14 cellular contexts compared by ENCODE assay signal in the genomic region with DNA sequence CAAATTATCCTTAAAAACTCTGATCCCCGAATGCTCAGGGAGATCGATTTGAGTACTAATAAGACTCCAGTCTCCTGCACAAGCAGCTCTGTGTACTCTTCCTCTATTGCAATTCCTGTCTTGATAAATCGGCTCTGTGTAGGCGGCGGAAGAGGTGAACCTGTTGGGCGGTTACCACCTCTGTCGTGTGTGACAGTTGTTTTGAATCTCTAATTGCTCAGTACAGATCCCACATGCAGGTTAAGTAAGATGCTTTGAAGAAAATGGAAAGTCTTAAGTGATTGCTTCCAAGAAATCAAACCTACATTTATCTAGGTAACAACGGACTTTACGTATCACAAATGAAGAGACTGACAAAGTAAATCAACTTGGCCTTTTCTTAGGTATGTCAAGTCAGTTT. TPM values are rescaled to one million over a fixed set of nuclear protein-coding genes. Genes with fewer than 3 reads are reported as not detected.
DNase-seq lines count a peak whose midpoint lies in the region; ATAC-seq and TF ChIP-seq lines count a peak whose summit lies in the region.
"Had no signal": no experiment of that assay in that cellular context is flagged by ENCODE, and none has a peak within 500 bp of the region (broad histone marks: within the 10 kb centered on the region; RNA-seq: fewer than 3 reads in every experiment).

No MANE protein-coding gene starts in this region.

- peak; percentile 91 to 93 for ATAC-seq in activated T-cell treated with anti-CD3 and anti-CD28 coated beads, Interleukin-2, amount 50 U/mL, for 4 hours
- ATAC-seq in memory B cell (ENCODE audit: low read depth) (no peak), GM21528 (IDR thresholded peaks at IDR 0.05; ENCODE audit: low FRiP score, unreplicated experiment) (no peak)
- ATAC-seq: left lobe of liver had no signal

- peaks cover 10% of the 10 kb centered on the region for H3K36me3 Mint-ChIP-seq in activated T-cell treated with anti-CD3 and anti-CD28 coated beads, Interleukin-2, amount 50 U/mL, for 4 hours (ENCODE audit: insufficient read depth)
- H3K36me3 Mint-ChIP-seq in memory B cell: peaks cover 21% of the 10 kb centered on the region

- H3K9me3 Mint-ChIP-seq in activated T-cell treated with anti-CD3 and anti-CD28 coated beads, Interleukin-2, amount 50 U/mL, for 4 hours: no peaks in the 10 kb centered on the region
- no peaks in the 10 kb centered on the region for H3K9me3 Mint-ChIP-seq in memory B cell
- H3K9me3 Mint-ChIP-seq: neural progenitor cell had no signal

- peak overlapping the region; percentile 68 for H3K4me3 Mint-ChIP-seq in activated T-cell treated with anti-CD3 and anti-CD28 coated beads, Interleukin-2, amount 50 U/mL, for 4 hours
- H3K4me3 Mint-ChIP-seq in memory B cell: no peak overlapping the region
- H3K4me3 Mint-ChIP-seq: neural progenitor cell had no signal

- peaks cover 43% of the 10 kb centered on the region for H3K4me1 Mint-ChIP-seq in activated T-cell treated with anti-CD3 and anti-CD28 coated beads, Interleukin-2, amount 50 U/mL, for 4 hours (ENCODE audit: low read depth)
- no peaks in the 10 kb centered on the region for H3K4me1 Mint-ChIP-seq in memory B cell
- H3K4me1 Mint-ChIP-seq: neural progenitor cell had no signal

- DNase-seq in activated T-cell treated with anti-CD3 and anti-CD28 coated beads, Interleukin-2, amount 50 U/mL, for 4 hours: peak; percentile 55
- DNase-seq in memory B cell (ENCODE audit: low spot score in 2 of 2) (no peak), GM10266 (ENCODE audit: extremely low spot score) (no peak), iPS-NIHi11 (ENCODE audit: low spot score) (no peak)
- DNase-seq in stimulated activated CD8-positive, alpha-beta memory T cell treated with anti-CD3 and anti-CD28 coated beads, Interleukin-12 subunit alpha, Interleukin-12 subunit beta, amount 100 ng/mL, for 1 hour (ENCODE audit: low read depth): peak; percentile 6
- DNase-seq: brain microvascular endothelial cell, COR-L47, GM23248, NCI-H345, small intestine had no signal

- H3K27ac Mint-ChIP-seq in memory B cell: peak overlapping the region; percentile 17
- H3K27ac Mint-ChIP-seq: neural progenitor cell had no signal

- peak overlapping the region; percentile 37 for H3K27ac ChIP-seq in VCaP
- H3K27ac ChIP-seq: brain microvascular endothelial cell, GM23248, neural progenitor cell had no signal

- H3K27me3 Mint-ChIP-seq in activated T-cell treated with anti-CD3 and anti-CD28 coated beads, Interleukin-2, amount 50 U/mL, for 4 hours (ENCODE audit: low read depth): no peaks in the 10 kb centered on the region
- H3K27me3 Mint-ChIP-seq in memory B cell: no peaks in the 10 kb centered on the region

- TF ChIP-seq CTCF in VCaP (conservative IDR thresholded peaks at IDR 0.05): no peak
- TF ChIP-seq CTCF in GM10266 (IDR thresholded peaks at IDR 0.05; ENCODE audit: control insufficient read depth, insufficient read depth, low read depth, missing control alignments): no peak

RNA-seq across cellular contexts. Expression of a gene that starts 35.5 kb away (rescaled TPM):
- 10 to 100 TPM; 55.6 to 65.4 (median 62.8) TPM for total RNA-seq in activated T-cell treated with anti-CD3 and anti-CD28 coated beads, Interleukin-2, amount 50 U/mL, for 4 hours

Comparison
In these comparisons a context has a peak if more than half of its experiments do, and no peak if none do; other contexts are left out.
1. ATAC-seq: peak in activated T-cell treated with anti-CD3 and anti-CD28 coated beads, Interleukin-2, amount 50 U/mL, for 4 hours (2 of 2); none in memory B cell (single experiment) and GM21528 (single experiment).
2. DNase-seq: peak in activated T-cell treated with anti-CD3 and anti-CD28 coated beads, Interleukin-2, amount 50 U/mL, for 4 hours (single experiment) and stimulated activated CD8-positive, alpha-beta memory T cell treated with anti-CD3 and anti-CD28 coated beads, Interleukin-12 subunit alpha, Interleukin-12 subunit beta, amount 100 ng/mL, for 1 hour (single experiment); none in memory B cell (0 of 2), GM10266 (single experiment) and iPS-NIHi11 (single experiment).